8 cellular contexts compared by ENCODE assay signal in genomic region chr2:239399404-239399999, GRCh38. TPM values are rescaled to one million over a fixed set of nuclear protein-coding genes. Genes with fewer than 3 reads are reported as not detected.
DNase-seq lines count a peak whose midpoint lies in the region; ATAC-seq, FAIRE-seq and TF ChIP-seq lines count a peak whose summit lies in the region.

No MANE protein-coding gene starts in this region.

- DNase-seq in DMS 273 treated with DMSO at 0.1 percent for 48 hours (lab: John Stamatoyannopoulos, UW), result peak; percentile 26
- peak; percentile 66 for DNase-seq in MM.1S
- peak; percentile 24 to 38 for DNase-seq in activated CD4-positive, alpha-beta T cell treated with anti-CD3 and anti-CD28 coated beads, Interleukin-2, amount 50 U/mL, for 48 hours
- peak; percentile 9 for DNase-seq in epithelial cell of proximal tubule (ENCODE audit: low read depth)
- DNase-seq in nephron progenitor cell, result peak; percentile 40
- DNase-seq in GDM1 (lab: John Stamatoyannopoulos, UW), result no peak
- DNase-seq in GM12891 (ENCODE audit: insufficient read length, low spot score), result no peak

- H3K4me1 ChIP-seq in MM.1S (ENCODE audit: low read length), result no peaks in the 10 kb centered on the region

- H4K20me1 ChIP-seq in MM.1S (ENCODE audit: insufficient read depth, low read length), result no peaks in the 10 kb centered on the region

- peaks cover 52% of the 10 kb centered on the region for H3K79me2 ChIP-seq in MM.1S (ENCODE audit: low read length)

- H3K9me2 ChIP-seq in MM.1S (replicated peaks; ENCODE audit: insufficient read depth, low read length), result no peaks in the 10 kb centered on the region

- no peaks in the 10 kb centered on the region for H3K36me3 ChIP-seq in MM.1S (replicated peaks; ENCODE audit: insufficient read depth, low read length)

- H3K4me2 ChIP-seq in MM.1S (ENCODE audit: low read depth, low read length), result peak overlapping the region; percentile 82

- H3K9me3 Mint-ChIP-seq in nephron progenitor cell, result peaks cover 14% of the 10 kb centered on the region

- H3K4me3 Mint-ChIP-seq in nephron progenitor cell, result peak overlapping the region; percentile 90

- no peaks in the 10 kb centered on the region for H3K27me3 ChIP-seq in MM.1S (replicated peaks; ENCODE audit: insufficient read depth, low read length)

- ATAC-seq in GM21528 (IDR thresholded peaks at IDR 0.05; ENCODE audit: low FRiP score, unreplicated experiment), result no peak

- H3K4me3 ChIP-seq in MM.1S (ENCODE audit: low read length) (peak overlapping the region; percentile 71), epithelial cell of proximal tubule (ENCODE audit: low read depth, low read length) (peak overlapping the region; percentile 67)

- peak overlapping the region; percentile 94 for H3K27ac Mint-ChIP-seq in nephron progenitor cell

- no peak for TF ChIP-seq POLR2A in GM12891 (IDR thresholded peaks at IDR 0.05; ENCODE audit: low read depth, low read length)

- H2AFZ ChIP-seq in MM.1S (ENCODE audit: low read length), result peak overlapping the region; percentile 31; the same call in 1 of the 2 replicates

- H3K27me3 Mint-ChIP-seq in nephron progenitor cell (ENCODE audit: low read depth, poor library complexity), result peaks cover 8% of the 10 kb centered on the region

- H3K9ac ChIP-seq in MM.1S (ENCODE audit: low read length), result peak overlapping the region; percentile 62

- H3K9me3 ChIP-seq in MM.1S (replicated peaks; ENCODE audit: insufficient read depth, low read length), result no peaks in the 10 kb centered on the region

- peaks cover 53% of the 10 kb centered on the region for H3K4me1 Mint-ChIP-seq in nephron progenitor cell

- FAIRE-seq in GM12891 (lab: Jason Lieb, UNC), result no peak

- TF ChIP-seq CTCF in MM.1S (IDR thresholded peaks at IDR 0.05; ENCODE audit: low read length) (no peak), epithelial cell of proximal tubule (conservative IDR thresholded peaks at IDR 0.05; ENCODE audit: low read depth, low read length) (no peak), nephron progenitor cell (IDR thresholded peaks at IDR 0.05) (no peak)

- H3F3A ChIP-seq in MM.1S (ENCODE audit: insufficient read depth, low read length), result peaks cover 8% of the 10 kb centered on the region

- H3K27ac ChIP-seq in MM.1S (ENCODE audit: low read length), result peak overlapping the region; percentile 71

- H3K36me3 Mint-ChIP-seq in nephron progenitor cell (ENCODE audit: low read depth), result peaks cover 8% of the 10 kb centered on the region

TF ChIP-seq in GM12891, 5 proteins besides CTCF, POLR2A, EP300 and RAD21:
- no peak for TF ChIP-seq SPI1 (IDR thresholded peaks at IDR 0.05; ENCODE audit: low read depth, low read length)
- TF ChIP-seq POU2F2 (IDR thresholded peaks at IDR 0.05; ENCODE audit: low read depth, low read length), result no peak

RNA-seq across cellular contexts. Expression of gene HDAC4, which starts 1.3 kb away (rescaled TPM):
- 8.1 and 23.2 TPM in 2 replicates for total RNA-seq in epithelial cell of proximal tubule
- 4.0 TPM for polyA plus RNA-seq in GM12891 (2012; ENCODE audit: low read depth, missing spikeins)

Comparison
In these comparisons a context has a peak if more than half of its experiments do, and no peak if none do; other contexts are left out.
1. DNase-seq: peak in DMS 273 treated with DMSO at 0.1 percent for 48 hours (single experiment), MM.1S (single experiment), activated CD4-positive, alpha-beta T cell treated with anti-CD3 and anti-CD28 coated beads, Interleukin-2, amount 50 U/mL, for 48 hours (2 of 2), epithelial cell of proximal tubule (single experiment) and nephron progenitor cell (single experiment); none in GDM1 (single experiment) and GM12891 (single experiment).